Comparison of ENCODE assay signal across 26 cellular contexts in genomic region chr5:62466228-62466627, GRCh38. TPM values are rescaled to one million over a fixed set of nuclear protein-coding genes. Genes with fewer than 3 reads are reported as not detected.
A peak's percentile ranks its signal among the peaks of the same experiment; 100 is the strongest.
DNase-seq lines count a peak whose midpoint lies in the region; ATAC-seq and TF ChIP-seq lines count a peak whose summit lies in the region.
"Had no signal": no experiment of that assay in that cellular context is flagged by ENCODE, and none has a peak within 500 bp of the region (broad histone marks: within the 10 kb centered on the region; RNA-seq: fewer than 3 reads in every experiment).

No MANE protein-coding gene starts in this region.

- DNase-seq in AG10803 (ENCODE audit: low read depth) (peak; percentile 31), adipocyte (ENCODE audit: low read depth) (peak; percentile 39), hepatic stellate cell (ENCODE audit: low spot score) (peak; percentile 9), omental fat pad (ENCODE audit: low spot score) (no peak), RWPE1 (ENCODE audit: low spot score) (no peak)
- no peak for DNase-seq in activated CD4-positive, CD25-positive, alpha-beta regulatory T cell treated with anti-CD3 and anti-CD28 coated beads, Interleukin-2, amount 50 U/mL, for 72 hours
- no peak for DNase-seq in activated CD4-positive, CD25-positive, alpha-beta regulatory T cell (lab: John Stamatoyannopoulos, UW)
- DNase-seq: 8988T; activated CD4-positive, alpha-beta memory T cell treated with anti-CD3 and anti-CD28 coated beads, Interleukin-2, amount 10 ng/mL, durations not matched to agents 7 days and 5 days; activated CD4-positive, alpha-beta T cell treated with anti-CD3 and anti-CD28 coated beads for 1 hour; activated CD8-positive, alpha-beta memory T cell treated with anti-CD3 and anti-CD28 coated beads, Interleukin-2, amount 50 U/mL, for 48 hours; activated naive CD4-positive, alpha-beta T cell treated with anti-CD3 and anti-CD28 coated beads for 36 hours; amygdala; CD4-positive, alpha-beta T cell; esophagus squamous epithelium; left ventricle myocardium inferior; NCI-H1092; NCI-H187; NCI-H446 treated with DMSO at 0.1 percent for 48 hours; posterior cingulate gyrus; right cardiac atrium; stimulated activated CD8-positive, alpha-beta memory T cell treated with anti-CD3 and anti-CD28 coated beads, Interleukin-4, amount 100 ng/mL, for 48 hours; testis had no signal

- no peak for ATAC-seq in omental fat pad (ENCODE audit: low FRiP score)
- ATAC-seq: HCT116, right cardiac atrium had no signal

- POLR2A ChIA-PET in HEK293 (lab: Yijun Ruan, JAX) = no interaction called here
- POLR2A ChIA-PET in RWPE1 (lab: Yijun Ruan, JAX; ENCODE audit: low non-redundant PET) = no interaction called here

- TF ChIP-seq CTCF in AG10803 (conservative IDR thresholded peaks at IDR 0.05; ENCODE audit: low read length) (no peak), HEK293 (tag by site-specific recombination; IDR thresholded peaks at IDR 0.05) (no peak), omental fat pad (IDR thresholded peaks at IDR 0.05) (no peak), RWPE1 (conservative IDR thresholded peaks at IDR 0.05; ENCODE audit: low read depth) (no peak)

- H3K27ac ChIP-seq in HEK293 (ENCODE audit: extremely low read depth, low read depth, low read length) (no peak overlapping the region), RWPE1 (no peak overlapping the region)
- H3K27ac ChIP-seq: esophagus squamous epithelium, left ventricle myocardium inferior, SJSA1, testis had no signal

- peak overlapping the region; percentile 11 for H3K9ac ChIP-seq in adipocyte (ENCODE audit: low read length)

- H3K36me3 ChIP-seq in HEK293 (ENCODE audit: control insufficient read depth in 2 of 2, insufficient read depth in 1 of 2, low read length in 2 of 2) (peaks cover 23 to 25% of the 10 kb centered on the region in 2 experiments), adipocyte (ENCODE audit: control insufficient read depth, insufficient read depth, low read length, severe bottlenecking) (peaks cover 19% of the 10 kb centered on the region)

- H3K4me3 ChIP-seq in AG10803 (ENCODE audit: low read length) (no peak overlapping the region), HEK293 (ENCODE audit: low read depth, low read length) (no peak overlapping the region), adipocyte (ENCODE audit: low read length) (peak overlapping the region; percentile 39)
- H3K4me3 ChIP-seq: esophagus squamous epithelium, left ventricle myocardium inferior, SJSA1, testis had no signal

- H3K27me3 ChIP-seq in adipocyte (replicated peaks; ENCODE audit: control insufficient read depth, insufficient read depth, low read length) = no peaks in the 10 kb centered on the region
- H3K27me3 ChIP-seq: esophagus squamous epithelium, SJSA1, testis had no signal

- H3K9me3 ChIP-seq in HEK293 (ENCODE audit: control insufficient read depth, insufficient read depth, low read depth, low read length) = no peaks in the 10 kb centered on the region
- H3K9me3 ChIP-seq in adipocyte (ENCODE audit: control insufficient read depth, low read length) = no peaks in the 10 kb centered on the region
- H3K9me3 ChIP-seq: esophagus squamous epithelium, left ventricle myocardium inferior, SJSA1, testis had no signal

- H3K4me1 ChIP-seq in HEK293 (ENCODE audit: control insufficient read depth, insufficient read depth, low read length) (peaks cover 2% of the 10 kb centered on the region; the same call in 1 of the 2 replicates), adipocyte (ENCODE audit: control insufficient read depth, insufficient read depth, low read length) (peaks cover 29% of the 10 kb centered on the region)
- H3K4me1 ChIP-seq: esophagus squamous epithelium, left ventricle myocardium inferior, SJSA1, testis had no signal

- CTCF ChIA-PET in HEK293 (lab: Yijun Ruan, JAX) = interaction anchor here (0.5 kb wide), 1 partner anchor 178 kb away, joined by 3 read pairs; no protein-coding TSS in a partner anchor
- CTCF ChIA-PET in RWPE1 (lab: Yijun Ruan, JAX) = interaction anchor here (0.8 kb wide), 1 partner anchor 10 kb away, joined by 3 read pairs; no protein-coding TSS in a partner anchor

TF ChIP-seq in HEK293, 187 proteins besides CTCF, POLR2A, EP300 and RAD21:
- TF ChIP-seq PRDM6 (tag by site-specific recombination; IDR thresholded peaks at IDR 0.05) = peak; percentile 20; the same call in 1 of the 2 replicates
- no peak for TF ChIP-seq AEBP2 (tag by site-specific recombination; IDR thresholded peaks at IDR 0.05; ENCODE audit: borderline replicate concordance)
- no peak for TF ChIP-seq ZNF112 (tag by site-specific recombination; IDR thresholded peaks at IDR 0.05)
- no peak for TF ChIP-seq YY1 (tag by site-specific recombination; IDR thresholded peaks at IDR 0.05)
- TF ChIP-seq HOXA7 (CRISPR knock-in tag; IDR thresholded peaks at IDR 0.05; ENCODE audit: borderline replicate concordance) = no peak

RNA-seq across cellular contexts. Expression of gene IPO11, which starts 53.7 kb away (rescaled TPM):
- total RNA-seq in omental fat pad = 10 to 100 TPM; 20.8 to 48.2 (median 23.6) TPM

Comparison
In these comparisons a context has a peak if more than half of its experiments do, and no peak if none do; other contexts are left out.
1. DNase-seq: peak in AG10803 (single experiment), adipocyte (single experiment) and hepatic stellate cell (single experiment); none in activated CD4-positive, CD25-positive, alpha-beta regulatory T cell treated with anti-CD3 and anti-CD28 coated beads, Interleukin-2, amount 50 U/mL, for 72 hours (single experiment), omental fat pad (single experiment), RWPE1 (single experiment) and activated CD4-positive, CD25-positive, alpha-beta regulatory T cell (0 of 4).